13 cellular contexts compared by ENCODE assay signal in genomic region chr14:54929556-54929955, GRCh38.
"Had no signal": no experiment of that assay in that cellular context is flagged by ENCODE, and none has a peak within 500 bp of the region (broad histone marks: within the 10 kb centered on the region; RNA-seq: fewer than 3 reads in every experiment).

No MANE protein-coding gene starts in this region.

- ATAC-seq: foreskin keratinocyte; mucosa of descending colon; naive thymus-derived CD4-positive, alpha-beta T cell; stimulated activated naive CD8-positive, alpha-beta T cell treated with anti-CD3 and anti-CD28 coated beads, Interleukin-15, amount 100 ng/mL, for 72 hours had no signal

- DNase-seq: activated CD4-positive, alpha-beta T cell treated with anti-CD3 and anti-CD28 coated beads, Interleukin-2, amount 10 ng/mL, durations not matched to agents 7 days and 5 days; activated naive CD8-positive, alpha-beta T cell treated with anti-CD3 and anti-CD28 coated beads for 36 hours; central memory CD4-positive, alpha-beta T cell; effector CD8-positive, alpha-beta T cell; foreskin keratinocyte; left ventricle myocardium inferior; mucosa of descending colon; naive thymus-derived CD4-positive, alpha-beta T cell; ovary; stimulated activated CD4-positive, alpha-beta T cell treated with anti-CD3 and anti-CD28 coated beads, Interleukin-1b, Interleukin-23, amount 100 ng/mL, for 48 hours; stimulated activated naive CD8-positive, alpha-beta T cell treated with anti-CD3 and anti-CD28 coated beads, Interleukin-15, amount 100 ng/mL, for 72 hours; upper lobe of left lung had no signal

- H3K27ac ChIP-seq: coronary artery, foreskin keratinocyte, left ventricle myocardium inferior, ovary, upper lobe of left lung had no signal

- H3K9me3 ChIP-seq: left ventricle myocardium inferior, mucosa of descending colon, ovary, upper lobe of left lung had no signal

- H3K4me1 ChIP-seq: foreskin keratinocyte, left ventricle myocardium inferior, upper lobe of left lung had no signal

- H3K36me3 ChIP-seq: left ventricle myocardium inferior, ovary, upper lobe of left lung had no signal

- H3K27me3 ChIP-seq: foreskin keratinocyte, ovary, upper lobe of left lung had no signal

- H3K4me3 ChIP-seq: coronary artery, left ventricle myocardium inferior, mucosa of descending colon, ovary, upper lobe of left lung had no signal
